Comparison of ENCODE assay signal across 22 cellular contexts in the genomic region with DNA sequence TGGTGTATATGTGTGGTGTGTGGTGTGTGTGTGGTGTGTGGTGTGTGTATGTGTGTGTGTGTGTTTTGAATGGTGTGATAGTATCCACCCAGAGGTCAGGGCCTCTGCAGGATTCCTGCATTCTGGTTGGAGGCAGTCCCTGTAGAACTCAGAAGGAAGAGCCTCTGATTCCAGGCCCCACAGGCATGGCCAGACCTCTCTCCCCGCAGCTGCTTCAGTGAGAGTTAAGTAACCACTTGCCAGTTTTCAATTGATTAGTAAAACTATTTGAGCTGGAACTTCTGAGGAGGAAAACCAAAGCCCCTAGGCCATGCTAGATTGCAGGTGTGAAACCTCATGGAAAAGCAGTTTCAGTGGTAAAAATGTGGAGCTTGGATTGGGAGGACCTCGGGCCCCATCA. TPM values are rescaled to one million over a fixed set of nuclear protein-coding genes. Genes with fewer than 3 reads are reported as not detected.
"Had no signal": no experiment of that assay in that cellular context is flagged by ENCODE, and none has a peak within 500 bp of the region (broad histone marks: within the 10 kb centered on the region; RNA-seq: fewer than 3 reads in every experiment).

No MANE protein-coding gene starts in this region.

- H3K9me3 ChIP-seq: prostate gland, right atrium auricular region, tibial nerve had no signal

- H3K4me3 Mint-ChIP-seq: activated naive CD8-positive, alpha-beta T cell; activated T-helper 1 cell treated with anti-CD3 and anti-CD28 coated beads, Interleukin-12 subunit alpha, Interleukin-12 subunit beta, Interleukin-2, Interleukin-4 antibody, amounts not matched to agents 30 ng/mL and 10 ng/mL and 1 ng/mL, durations not matched to agents 14 hours and 24 hours and 36 hours; nephron progenitor cell; stimulated activated naive CD8-positive, alpha-beta T cell treated with anti-CD3 and anti-CD28 coated beads, Interleukin-15, Interleukin-2, amounts not matched to agents 100 ng/mL and 50 ng/mL, for 24 hours had no signal

- H3K27me3 ChIP-seq: foreskin keratinocyte had no signal

- H3K27ac ChIP-seq: foreskin keratinocyte, prostate gland, right atrium auricular region, tibial nerve, VCaP had no signal

- H3K4me3 ChIP-seq: lung, prostate gland, right atrium auricular region, tibial nerve had no signal

- H3K36me3 ChIP-seq: prostate gland, right atrium auricular region, tibial nerve had no signal

- DNase-seq: activated CD4-positive, alpha-beta T cell treated with anti-CD3 and anti-CD28 coated beads, Interleukin-2, amount 50 U/mL, for 4 hours; activated T-cell treated with anti-CD3 and anti-CD28 coated beads for 4 hours; dermis blood vessel endothelial cell; effector memory CD4-positive, alpha-beta T cell; foreskin keratinocyte; glutamatergic neuron; hippocampal formation; left colon; midbrain; nephron progenitor cell; SW 1271 had no signal

- H3K9me3 Mint-ChIP-seq: activated T-helper 1 cell treated with anti-CD3 and anti-CD28 coated beads, Interleukin-12 subunit alpha, Interleukin-12 subunit beta, Interleukin-2, Interleukin-4 antibody, amounts not matched to agents 30 ng/mL and 10 ng/mL and 1 ng/mL, durations not matched to agents 14 hours and 24 hours and 36 hours; stimulated activated naive CD8-positive, alpha-beta T cell treated with anti-CD3 and anti-CD28 coated beads, Interleukin-15, Interleukin-2, amounts not matched to agents 100 ng/mL and 50 ng/mL, for 24 hours had no signal

- ATAC-seq: foreskin keratinocyte, left colon had no signal

- H3K4me1 ChIP-seq: foreskin keratinocyte, prostate gland had no signal

- H3K27ac Mint-ChIP-seq: activated naive CD8-positive, alpha-beta T cell; activated T-helper 1 cell treated with anti-CD3 and anti-CD28 coated beads, Interleukin-12 subunit alpha, Interleukin-12 subunit beta, Interleukin-2, Interleukin-4 antibody, amounts not matched to agents 30 ng/mL and 10 ng/mL and 1 ng/mL, durations not matched to agents 14 hours and 24 hours and 36 hours; nephron progenitor cell; stimulated activated naive CD8-positive, alpha-beta T cell treated with anti-CD3 and anti-CD28 coated beads, Interleukin-15, Interleukin-2, amounts not matched to agents 100 ng/mL and 50 ng/mL, for 24 hours had no signal

- H3K36me3 Mint-ChIP-seq: activated naive CD8-positive, alpha-beta T cell had no signal

RNA-seq across cellular contexts. Expression of a gene that starts 2.1 kb away (rescaled TPM):
- total RNA-seq: dermis blood vessel endothelial cell, epithelial cell of proximal tubule, fibroblast of lung, omental fat pad, right atrium auricular region, tibial nerve had no signal
- polyA plus RNA-seq: fibroblast of lung had no signal
